In the genomic region with DNA sequence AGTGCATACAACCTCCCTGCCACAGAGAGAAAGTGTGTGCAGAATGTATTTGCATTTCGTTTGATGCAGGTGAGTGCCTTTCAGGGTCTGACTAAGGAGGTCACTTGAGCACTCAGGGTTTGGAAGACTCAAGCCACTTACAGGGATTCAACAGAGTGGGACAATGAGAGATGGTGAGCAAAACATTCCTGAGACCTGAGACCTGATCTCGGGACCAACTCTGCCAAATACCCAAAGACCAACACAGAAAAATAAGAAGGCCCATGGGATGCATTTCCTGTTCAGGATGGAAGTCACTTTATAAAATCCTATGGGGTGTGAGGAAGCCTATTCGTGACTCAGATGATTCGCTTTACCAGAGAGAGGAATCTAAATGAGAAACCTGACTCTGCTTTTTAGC, we compare ENCODE assay signal across 1 cellular context.
TF ChIP-seq lines count a peak whose summit lies in the region.

No MANE protein-coding gene starts in this region.

TF ChIP-seq in SK-N-SH, 30 proteins besides CTCF, POLR2A, EP300 and RAD21 (continued from another document):
- TF ChIP-seq, protein P1, sequence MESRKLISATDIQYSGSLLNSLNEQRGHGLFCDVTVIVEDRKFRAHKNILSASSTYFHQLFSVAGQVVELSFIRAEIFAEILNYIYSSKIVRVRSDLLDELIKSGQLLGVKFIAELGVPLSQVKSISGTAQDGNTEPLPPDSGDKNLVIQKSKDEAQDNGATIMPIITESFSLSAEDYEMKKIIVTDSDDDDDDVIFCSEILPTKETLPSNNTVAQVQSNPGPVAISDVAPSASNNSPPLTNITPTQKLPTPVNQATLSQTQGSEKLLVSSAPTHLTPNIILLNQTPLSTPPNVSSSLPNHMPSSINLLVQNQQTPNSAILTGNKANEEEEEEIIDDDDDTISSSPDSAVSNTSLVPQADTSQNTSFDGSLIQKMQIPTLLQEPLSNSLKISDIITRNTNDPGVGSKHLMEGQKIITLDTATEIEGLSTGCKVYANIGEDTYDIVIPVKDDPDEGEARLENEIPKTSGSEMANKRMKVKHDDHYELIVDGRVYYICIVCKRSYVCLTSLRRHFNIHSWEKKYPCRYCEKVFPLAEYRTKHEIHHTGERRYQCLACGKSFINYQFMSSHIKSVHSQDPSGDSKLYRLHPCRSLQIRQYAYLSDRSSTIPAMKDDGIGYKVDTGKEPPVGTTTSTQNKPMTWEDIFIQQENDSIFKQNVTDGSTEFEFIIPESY (IDR thresholded peaks at IDR 0.05; ENCODE audit: borderline replicate concordance, low read depth), result no peak
- TF ChIP-seq MEF2A (IDR thresholded peaks at IDR 0.05; ENCODE audit: borderline replicate concordance, low read depth), result no peak
- TF ChIP-seq NRF1 (IDR thresholded peaks at IDR 0.05; ENCODE audit: low read depth, low read length), result no peak
- no peak for TF ChIP-seq RFX5 (IDR thresholded peaks at IDR 0.05; ENCODE audit: low read length)
